23 cellular contexts compared by ENCODE assay signal in the genomic region with DNA sequence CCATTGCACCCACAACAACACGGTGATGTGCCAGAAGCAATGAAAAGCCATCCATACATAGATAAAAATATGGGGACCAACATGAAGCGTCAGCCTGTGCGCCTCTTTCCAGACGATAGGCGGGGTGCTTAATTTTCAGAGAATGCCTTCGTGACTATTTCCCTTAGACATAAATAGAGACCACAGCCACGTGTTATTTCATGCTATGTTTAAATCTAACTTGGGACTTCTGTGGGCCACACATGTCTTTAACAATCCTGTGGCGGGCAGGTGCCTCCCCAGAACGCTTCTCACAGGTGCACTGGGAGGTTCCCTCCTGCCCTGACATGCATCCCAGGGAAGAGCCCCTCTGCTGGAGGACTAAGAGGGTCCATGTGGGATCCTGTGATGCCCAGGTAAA.
"Had no signal": no experiment of that assay in that cellular context is flagged by ENCODE, and none has a peak within 500 bp of the region (broad histone marks: within the 10 kb centered on the region; RNA-seq: fewer than 3 reads in every experiment).

No MANE protein-coding gene starts in this region.

- H3K4me3 ChIP-seq: heart right ventricle, hepatocyte, left ventricle myocardium inferior, lung, right atrium auricular region, skin epidermis, spleen, tibial nerve, upper lobe of left lung, vagina had no signal

- H3K36me3 Mint-ChIP-seq: mesothelial cell of epicardium; natural killer cell; stimulated activated memory B cell treated with anti-CD40 and anti-IgM and Interleukin-4, amounts not matched to agents 10 μg/mL and 1 μg/mL and 100 μg/mL, for 72 hours had no signal

- H3K9me3 Mint-ChIP-seq: natural killer cell had no signal

- H3K79me2 ChIP-seq: hepatocyte had no signal

- H3K27me3 Mint-ChIP-seq: stimulated activated memory B cell treated with anti-CD40 and anti-IgM and Interleukin-4, amounts not matched to agents 10 μg/mL and 1 μg/mL and 100 μg/mL, for 72 hours had no signal

- H3K4me2 ChIP-seq: hepatocyte had no signal

- H3K4me1 ChIP-seq: heart right ventricle, left ventricle myocardium inferior, right atrium auricular region, spleen, tibial nerve, upper lobe of left lung, vagina had no signal

- DNase-seq: heart right ventricle; islet precursor cell; left ventricle myocardium inferior; mesendoderm; naive B cell; natural killer cell; nephron progenitor cell; nucleus accumbens; spleen; stimulated activated CD4-positive, alpha-beta T cell treated with anti-CD3 and anti-CD28 coated beads, Interleukin-4, amount 100 ng/mL, for 24 hours; stimulated activated naive CD4-positive, alpha-beta T cell treated with Interleukin-2 at 50 U/mL for 16 hours; stimulated activated naive CD8-positive, alpha-beta T cell treated with anti-CD3 and anti-CD28 coated beads, Interleukin-15, amount 100 ng/mL, for 72 hours; substantia nigra; upper lobe of left lung had no signal

- H3K4me3 Mint-ChIP-seq: mesothelial cell of epicardium; naive B cell; natural killer cell; nephron progenitor cell; stimulated activated memory B cell treated with anti-CD40 and anti-IgM and Interleukin-4, amounts not matched to agents 10 μg/mL and 1 μg/mL and 100 μg/mL, for 72 hours; stimulated activated naive CD8-positive, alpha-beta T cell treated with anti-CD3 and anti-CD28 coated beads, Interleukin-15, amount 100 ng/mL, for 72 hours had no signal

- ATAC-seq: heart right ventricle; natural killer cell; sciatic nerve; stimulated activated memory B cell treated with anti-CD40 and anti-IgM and Interleukin-4, amounts not matched to agents 10 μg/mL and 1 μg/mL and 100 μg/mL, for 72 hours; stimulated activated naive CD8-positive, alpha-beta T cell treated with anti-CD3 and anti-CD28 coated beads, Interleukin-15, amount 100 ng/mL, for 72 hours had no signal

- H3K36me3 ChIP-seq: heart right ventricle, left ventricle myocardium inferior, right atrium auricular region, spleen, tibial nerve, upper lobe of left lung, vagina had no signal

- H3K27me3 ChIP-seq: hepatocyte, right atrium auricular region, tibial nerve, upper lobe of left lung, vagina had no signal

- H2AFZ ChIP-seq: hepatocyte had no signal

- H3K27ac Mint-ChIP-seq: mesothelial cell of epicardium; natural killer cell; nephron progenitor cell; stimulated activated memory B cell treated with anti-CD40 and anti-IgM and Interleukin-4, amounts not matched to agents 10 μg/mL and 1 μg/mL and 100 μg/mL, for 72 hours had no signal

- H3K4me1 Mint-ChIP-seq: mesothelial cell of epicardium; natural killer cell; stimulated activated naive CD8-positive, alpha-beta T cell treated with anti-CD3 and anti-CD28 coated beads, Interleukin-15, amount 100 ng/mL, for 72 hours had no signal

- H3K9me3 ChIP-seq: heart right ventricle, left ventricle myocardium inferior, right atrium auricular region, upper lobe of left lung, vagina had no signal

- H3K27ac ChIP-seq: heart right ventricle, hepatocyte, left ventricle myocardium inferior, right atrium auricular region, skin epidermis, spleen, tibial nerve, upper lobe of left lung, vagina had no signal
